Comparison of ENCODE assay signal across 2 cellular contexts in the genomic region with DNA sequence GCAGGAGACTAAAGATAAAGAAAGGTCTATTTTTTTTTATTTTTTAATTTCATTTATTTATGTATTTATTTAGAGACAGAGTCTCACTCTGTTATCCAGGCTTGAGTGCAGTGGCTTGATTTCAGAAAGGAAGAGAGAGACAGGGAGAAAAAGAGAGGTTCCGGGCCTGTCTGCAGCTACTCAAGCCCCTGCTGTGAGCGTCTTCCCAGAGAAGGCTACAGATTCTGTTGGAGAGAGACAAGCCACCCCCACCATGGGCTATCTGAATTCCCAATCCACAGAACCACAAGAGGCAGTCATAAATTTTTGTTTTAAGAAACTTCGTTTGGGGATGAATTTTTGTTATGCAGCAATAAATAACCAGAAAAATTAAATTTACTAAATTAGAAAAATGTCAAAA.
TF ChIP-seq lines count a peak whose summit lies in the region.

No MANE protein-coding gene starts in this region.

TF ChIP-seq in GM23338, 12 proteins besides CTCF, POLR2A, EP300 and RAD21 (continued from another document):
- TF ChIP-seq, protein P1, sequence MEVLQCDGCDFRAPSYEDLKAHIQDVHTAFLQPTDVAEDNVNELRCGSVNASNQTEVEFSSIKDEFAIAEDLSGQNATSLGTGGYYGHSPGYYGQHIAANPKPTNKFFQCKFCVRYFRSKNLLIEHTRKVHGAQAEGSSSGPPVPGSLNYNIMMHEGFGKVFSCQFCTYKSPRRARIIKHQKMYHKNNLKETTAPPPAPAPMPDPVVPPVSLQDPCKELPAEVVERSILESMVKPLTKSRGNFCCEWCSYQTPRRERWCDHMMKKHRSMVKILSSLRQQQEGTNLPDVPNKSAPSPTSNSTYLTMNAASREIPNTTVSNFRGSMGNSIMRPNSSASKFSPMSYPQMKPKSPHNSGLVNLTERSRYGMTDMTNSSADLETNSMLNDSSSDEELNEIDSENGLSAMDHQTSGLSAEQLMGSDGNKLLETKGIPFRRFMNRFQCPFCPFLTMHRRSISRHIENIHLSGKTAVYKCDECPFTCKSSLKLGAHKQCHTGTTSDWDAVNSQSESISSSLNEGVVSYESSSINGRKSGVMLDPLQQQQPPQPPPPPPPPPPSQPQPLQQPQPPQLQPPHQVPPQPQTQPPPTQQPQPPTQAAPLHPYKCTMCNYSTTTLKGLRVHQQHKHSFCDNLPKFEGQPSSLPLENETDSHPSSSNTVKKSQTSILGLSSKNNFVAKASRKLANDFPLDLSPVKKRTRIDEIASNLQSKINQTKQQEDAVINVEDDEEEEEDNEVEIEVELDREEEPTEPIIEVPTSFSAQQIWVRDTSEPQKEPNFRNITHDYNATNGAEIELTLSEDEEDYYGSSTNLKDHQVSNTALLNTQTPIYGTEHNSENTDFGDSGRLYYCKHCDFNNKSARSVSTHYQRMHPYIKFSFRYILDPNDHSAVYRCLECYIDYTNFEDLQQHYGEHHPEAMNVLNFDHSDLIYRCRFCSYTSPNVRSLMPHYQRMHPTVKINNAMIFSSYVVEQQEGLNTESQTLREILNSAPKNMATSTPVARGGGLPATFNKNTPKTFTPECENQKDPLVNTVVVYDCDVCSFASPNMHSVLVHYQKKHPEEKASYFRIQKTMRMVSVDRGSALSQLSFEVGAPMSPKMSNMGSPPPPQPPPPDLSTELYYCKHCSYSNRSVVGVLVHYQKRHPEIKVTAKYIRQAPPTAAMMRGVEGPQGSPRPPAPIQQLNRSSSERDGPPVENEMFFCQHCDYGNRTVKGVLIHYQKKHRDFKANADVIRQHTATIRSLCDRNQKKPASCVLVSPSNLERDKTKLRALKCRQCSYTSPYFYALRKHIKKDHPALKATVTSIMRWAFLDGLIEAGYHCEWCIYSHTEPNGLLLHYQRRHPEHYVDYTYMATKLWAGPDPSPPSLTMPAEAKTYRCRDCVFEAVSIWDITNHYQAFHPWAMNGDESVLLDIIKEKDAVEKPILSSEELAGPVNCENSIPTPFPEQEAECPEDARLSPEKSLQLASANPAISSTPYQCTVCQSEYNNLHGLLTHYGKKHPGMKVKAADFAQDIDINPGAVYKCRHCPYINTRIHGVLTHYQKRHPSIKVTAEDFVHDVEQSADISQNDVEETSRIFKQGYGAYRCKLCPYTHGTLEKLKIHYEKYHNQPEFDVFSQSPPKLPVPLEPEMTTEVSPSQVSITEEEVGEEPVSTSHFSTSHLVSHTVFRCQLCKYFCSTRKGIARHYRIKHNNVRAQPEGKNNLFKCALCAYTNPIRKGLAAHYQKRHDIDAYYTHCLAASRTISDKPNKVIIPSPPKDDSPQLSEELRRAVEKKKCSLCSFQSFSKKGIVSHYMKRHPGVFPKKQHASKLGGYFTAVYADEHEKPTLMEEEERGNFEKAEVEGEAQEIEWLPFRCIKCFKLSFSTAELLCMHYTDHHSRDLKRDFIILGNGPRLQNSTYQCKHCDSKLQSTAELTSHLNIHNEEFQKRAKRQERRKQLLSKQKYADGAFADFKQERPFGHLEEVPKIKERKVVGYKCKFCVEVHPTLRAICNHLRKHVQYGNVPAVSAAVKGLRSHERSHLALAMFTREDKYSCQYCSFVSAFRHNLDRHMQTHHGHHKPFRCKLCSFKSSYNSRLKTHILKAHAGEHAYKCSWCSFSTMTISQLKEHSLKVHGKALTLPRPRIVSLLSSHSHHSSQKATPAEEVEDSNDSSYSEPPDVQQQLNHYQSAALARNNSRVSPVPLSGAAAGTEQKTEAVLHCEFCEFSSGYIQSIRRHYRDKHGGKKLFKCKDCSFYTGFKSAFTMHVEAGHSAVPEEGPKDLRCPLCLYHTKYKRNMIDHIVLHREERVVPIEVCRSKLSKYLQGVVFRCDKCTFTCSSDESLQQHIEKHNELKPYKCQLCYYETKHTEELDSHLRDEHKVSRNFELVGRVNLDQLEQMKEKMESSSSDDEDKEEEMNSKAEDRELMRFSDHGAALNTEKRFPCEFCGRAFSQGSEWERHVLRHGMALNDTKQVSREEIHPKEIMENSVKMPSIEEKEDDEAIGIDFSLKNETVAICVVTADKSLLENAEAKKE (CRISPR knock-in tag; IDR thresholded peaks at IDR 0.05), result no peak
- TF ChIP-seq EZH2phosphoT487 (IDR thresholded peaks at IDR 0.05; ENCODE audit: unreplicated experiment), result no peak
- TF ChIP-seq, protein P2, sequence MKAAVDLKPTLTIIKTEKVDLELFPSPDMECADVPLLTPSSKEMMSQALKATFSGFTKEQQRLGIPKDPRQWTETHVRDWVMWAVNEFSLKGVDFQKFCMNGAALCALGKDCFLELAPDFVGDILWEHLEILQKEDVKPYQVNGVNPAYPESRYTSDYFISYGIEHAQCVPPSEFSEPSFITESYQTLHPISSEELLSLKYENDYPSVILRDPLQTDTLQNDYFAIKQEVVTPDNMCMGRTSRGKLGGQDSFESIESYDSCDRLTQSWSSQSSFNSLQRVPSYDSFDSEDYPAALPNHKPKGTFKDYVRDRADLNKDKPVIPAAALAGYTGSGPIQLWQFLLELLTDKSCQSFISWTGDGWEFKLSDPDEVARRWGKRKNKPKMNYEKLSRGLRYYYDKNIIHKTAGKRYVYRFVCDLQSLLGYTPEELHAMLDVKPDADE (IDR thresholded peaks at IDR 0.05), result no peak
- no peak for TF ChIP-seq NANOG (IDR thresholded peaks at IDR 0.05; ENCODE audit: borderline replicate concordance)
- TF ChIP-seq EZH2 (IDR thresholded peaks at IDR 0.05; ENCODE audit: low read depth, unreplicated experiment), result no peak
- no peak for TF ChIP-seq ZNF114 (CRISPR knock-in tag; IDR thresholded peaks at IDR 0.05)
- no peak for TF ChIP-seq POLR2AphosphoS5 (IDR thresholded peaks at IDR 0.05; ENCODE audit: low read depth)
- no peak for TF ChIP-seq STAT1 (IDR thresholded peaks at IDR 0.05; ENCODE audit: unreplicated experiment)
- TF ChIP-seq, protein P3, sequence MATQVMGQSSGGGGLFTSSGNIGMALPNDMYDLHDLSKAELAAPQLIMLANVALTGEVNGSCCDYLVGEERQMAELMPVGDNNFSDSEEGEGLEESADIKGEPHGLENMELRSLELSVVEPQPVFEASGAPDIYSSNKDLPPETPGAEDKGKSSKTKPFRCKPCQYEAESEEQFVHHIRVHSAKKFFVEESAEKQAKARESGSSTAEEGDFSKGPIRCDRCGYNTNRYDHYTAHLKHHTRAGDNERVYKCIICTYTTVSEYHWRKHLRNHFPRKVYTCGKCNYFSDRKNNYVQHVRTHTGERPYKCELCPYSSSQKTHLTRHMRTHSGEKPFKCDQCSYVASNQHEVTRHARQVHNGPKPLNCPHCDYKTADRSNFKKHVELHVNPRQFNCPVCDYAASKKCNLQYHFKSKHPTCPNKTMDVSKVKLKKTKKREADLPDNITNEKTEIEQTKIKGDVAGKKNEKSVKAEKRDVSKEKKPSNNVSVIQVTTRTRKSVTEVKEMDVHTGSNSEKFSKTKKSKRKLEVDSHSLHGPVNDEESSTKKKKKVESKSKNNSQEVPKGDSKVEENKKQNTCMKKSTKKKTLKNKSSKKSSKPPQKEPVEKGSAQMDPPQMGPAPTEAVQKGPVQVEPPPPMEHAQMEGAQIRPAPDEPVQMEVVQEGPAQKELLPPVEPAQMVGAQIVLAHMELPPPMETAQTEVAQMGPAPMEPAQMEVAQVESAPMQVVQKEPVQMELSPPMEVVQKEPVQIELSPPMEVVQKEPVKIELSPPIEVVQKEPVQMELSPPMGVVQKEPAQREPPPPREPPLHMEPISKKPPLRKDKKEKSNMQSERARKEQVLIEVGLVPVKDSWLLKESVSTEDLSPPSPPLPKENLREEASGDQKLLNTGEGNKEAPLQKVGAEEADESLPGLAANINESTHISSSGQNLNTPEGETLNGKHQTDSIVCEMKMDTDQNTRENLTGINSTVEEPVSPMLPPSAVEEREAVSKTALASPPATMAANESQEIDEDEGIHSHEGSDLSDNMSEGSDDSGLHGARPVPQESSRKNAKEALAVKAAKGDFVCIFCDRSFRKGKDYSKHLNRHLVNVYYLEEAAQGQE (IDR thresholded peaks at IDR 0.05; ENCODE audit: unreplicated experiment), result no peak
TF ChIP-seq in GM23338: peak in this region for 0.

TF ChIP-seq in WTC11, 78 proteins besides CTCF, POLR2A, EP300 and RAD21 (continued from another document):
- TF ChIP-seq, protein P4, sequence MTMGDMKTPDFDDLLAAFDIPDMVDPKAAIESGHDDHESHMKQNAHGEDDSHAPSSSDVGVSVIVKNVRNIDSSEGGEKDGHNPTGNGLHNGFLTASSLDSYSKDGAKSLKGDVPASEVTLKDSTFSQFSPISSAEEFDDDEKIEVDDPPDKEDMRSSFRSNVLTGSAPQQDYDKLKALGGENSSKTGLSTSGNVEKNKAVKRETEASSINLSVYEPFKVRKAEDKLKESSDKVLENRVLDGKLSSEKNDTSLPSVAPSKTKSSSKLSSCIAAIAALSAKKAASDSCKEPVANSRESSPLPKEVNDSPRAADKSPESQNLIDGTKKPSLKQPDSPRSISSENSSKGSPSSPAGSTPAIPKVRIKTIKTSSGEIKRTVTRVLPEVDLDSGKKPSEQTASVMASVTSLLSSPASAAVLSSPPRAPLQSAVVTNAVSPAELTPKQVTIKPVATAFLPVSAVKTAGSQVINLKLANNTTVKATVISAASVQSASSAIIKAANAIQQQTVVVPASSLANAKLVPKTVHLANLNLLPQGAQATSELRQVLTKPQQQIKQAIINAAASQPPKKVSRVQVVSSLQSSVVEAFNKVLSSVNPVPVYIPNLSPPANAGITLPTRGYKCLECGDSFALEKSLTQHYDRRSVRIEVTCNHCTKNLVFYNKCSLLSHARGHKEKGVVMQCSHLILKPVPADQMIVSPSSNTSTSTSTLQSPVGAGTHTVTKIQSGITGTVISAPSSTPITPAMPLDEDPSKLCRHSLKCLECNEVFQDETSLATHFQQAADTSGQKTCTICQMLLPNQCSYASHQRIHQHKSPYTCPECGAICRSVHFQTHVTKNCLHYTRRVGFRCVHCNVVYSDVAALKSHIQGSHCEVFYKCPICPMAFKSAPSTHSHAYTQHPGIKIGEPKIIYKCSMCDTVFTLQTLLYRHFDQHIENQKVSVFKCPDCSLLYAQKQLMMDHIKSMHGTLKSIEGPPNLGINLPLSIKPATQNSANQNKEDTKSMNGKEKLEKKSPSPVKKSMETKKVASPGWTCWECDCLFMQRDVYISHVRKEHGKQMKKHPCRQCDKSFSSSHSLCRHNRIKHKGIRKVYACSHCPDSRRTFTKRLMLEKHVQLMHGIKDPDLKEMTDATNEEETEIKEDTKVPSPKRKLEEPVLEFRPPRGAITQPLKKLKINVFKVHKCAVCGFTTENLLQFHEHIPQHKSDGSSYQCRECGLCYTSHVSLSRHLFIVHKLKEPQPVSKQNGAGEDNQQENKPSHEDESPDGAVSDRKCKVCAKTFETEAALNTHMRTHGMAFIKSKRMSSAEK (CRISPR knock-in tag; IDR thresholded peaks at IDR 0.05; ENCODE audit: borderline replicate concordance), result no peak
- TF ChIP-seq MXD4 (CRISPR knock-in tag; IDR thresholded peaks at IDR 0.05; ENCODE audit: borderline replicate concordance) (no peak), ZBTB21 (CRISPR knock-in tag; IDR thresholded peaks at IDR 0.05; ENCODE audit: borderline replicate concordance) (no peak), TEAD4 (CRISPR knock-in tag; IDR thresholded peaks at IDR 0.05) (no peak), SP1 (CRISPR knock-in tag; conservative IDR thresholded peaks at IDR 0.05) (no peak), NFE2L1 (CRISPR knock-in tag; IDR thresholded peaks at IDR 0.05) (no peak), TEAD1 (CRISPR knock-in tag; IDR thresholded peaks at IDR 0.05) (no peak), OVOL2 (CRISPR knock-in tag; IDR thresholded peaks at IDR 0.05; ENCODE audit: borderline replicate concordance) (no peak), NR1H2 (CRISPR knock-in tag; IDR thresholded peaks at IDR 0.05) (no peak), ELF4 (CRISPR knock-in tag; IDR thresholded peaks at IDR 0.05; ENCODE audit: low read depth) (no peak), ATF1 (CRISPR knock-in tag; IDR thresholded peaks at IDR 0.05) (no peak)
- TF ChIP-seq, protein P5, sequence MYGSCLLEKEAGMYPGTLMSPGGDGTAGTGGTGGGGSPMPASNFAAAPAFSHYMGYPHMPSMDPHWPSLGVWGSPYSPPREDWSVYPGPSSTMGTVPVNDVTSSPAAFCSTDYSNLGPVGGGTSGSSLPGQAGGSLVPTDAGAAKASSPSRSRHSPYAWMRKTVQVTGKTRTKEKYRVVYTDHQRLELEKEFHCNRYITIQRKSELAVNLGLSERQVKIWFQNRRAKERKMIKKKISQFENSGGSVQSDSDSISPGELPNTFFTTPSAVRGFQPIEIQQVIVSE (CRISPR knock-in tag; IDR thresholded peaks at IDR 0.05; ENCODE audit: borderline replicate concordance), result no peak
- TF ChIP-seq, protein P6, sequence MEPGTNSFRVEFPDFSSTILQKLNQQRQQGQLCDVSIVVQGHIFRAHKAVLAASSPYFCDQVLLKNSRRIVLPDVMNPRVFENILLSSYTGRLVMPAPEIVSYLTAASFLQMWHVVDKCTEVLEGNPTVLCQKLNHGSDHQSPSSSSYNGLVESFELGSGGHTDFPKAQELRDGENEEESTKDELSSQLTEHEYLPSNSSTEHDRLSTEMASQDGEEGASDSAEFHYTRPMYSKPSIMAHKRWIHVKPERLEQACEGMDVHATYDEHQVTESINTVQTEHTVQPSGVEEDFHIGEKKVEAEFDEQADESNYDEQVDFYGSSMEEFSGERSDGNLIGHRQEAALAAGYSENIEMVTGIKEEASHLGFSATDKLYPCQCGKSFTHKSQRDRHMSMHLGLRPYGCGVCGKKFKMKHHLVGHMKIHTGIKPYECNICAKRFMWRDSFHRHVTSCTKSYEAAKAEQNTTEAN (CRISPR knock-in tag; IDR thresholded peaks at IDR 0.05), result no peak
- TF ChIP-seq, protein P7, sequence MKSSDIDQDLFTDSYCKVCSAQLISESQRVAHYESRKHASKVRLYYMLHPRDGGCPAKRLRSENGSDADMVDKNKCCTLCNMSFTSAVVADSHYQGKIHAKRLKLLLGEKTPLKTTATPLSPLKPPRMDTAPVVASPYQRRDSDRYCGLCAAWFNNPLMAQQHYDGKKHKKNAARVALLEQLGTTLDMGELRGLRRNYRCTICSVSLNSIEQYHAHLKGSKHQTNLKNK (CRISPR knock-in tag; IDR thresholded peaks at IDR 0.05), result no peak
- TF ChIP-seq, protein P8, sequence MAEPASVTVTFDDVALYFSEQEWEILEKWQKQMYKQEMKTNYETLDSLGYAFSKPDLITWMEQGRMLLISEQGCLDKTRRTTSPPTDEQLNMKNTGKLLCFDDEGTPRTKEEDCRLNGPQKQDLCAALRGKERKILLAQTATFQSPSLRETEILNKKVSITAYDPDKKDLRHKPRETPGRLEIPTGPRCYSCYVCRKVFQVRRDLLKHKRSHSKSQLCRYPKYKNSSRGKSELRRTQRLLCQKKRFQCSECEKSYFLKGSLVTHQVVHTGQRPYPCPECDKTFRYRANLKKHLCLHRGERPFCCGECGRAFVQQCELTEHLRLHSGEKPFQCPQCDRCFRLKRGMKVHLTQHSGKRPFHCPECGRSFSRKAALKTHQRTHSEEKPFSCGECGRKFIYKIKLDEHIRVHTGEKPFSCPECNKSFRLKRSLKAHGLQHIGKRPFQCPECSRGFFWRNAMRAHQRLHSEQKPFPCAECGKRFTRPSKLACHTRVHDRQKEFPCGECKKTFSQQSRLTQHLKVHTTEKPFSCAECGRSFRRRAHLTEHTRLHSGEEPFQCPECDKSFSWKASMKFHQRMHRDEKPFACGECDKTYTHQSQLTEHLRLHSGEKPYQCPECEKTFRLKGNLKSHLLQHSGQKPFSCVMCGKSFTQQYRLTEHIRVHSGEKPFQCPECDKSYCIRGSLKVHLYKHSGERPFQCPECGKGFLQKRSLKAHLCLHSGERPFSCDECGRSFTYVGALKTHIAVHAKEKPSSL (CRISPR knock-in tag; conservative IDR thresholded peaks at IDR 0.05), result no peak
- TF ChIP-seq, protein P9, sequence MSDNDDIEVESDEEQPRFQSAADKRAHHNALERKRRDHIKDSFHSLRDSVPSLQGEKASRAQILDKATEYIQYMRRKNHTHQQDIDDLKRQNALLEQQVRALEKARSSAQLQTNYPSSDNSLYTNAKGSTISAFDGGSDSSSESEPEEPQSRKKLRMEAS (CRISPR knock-in tag; IDR thresholded peaks at IDR 0.05), result no peak
- TF ChIP-seq, protein P10, sequence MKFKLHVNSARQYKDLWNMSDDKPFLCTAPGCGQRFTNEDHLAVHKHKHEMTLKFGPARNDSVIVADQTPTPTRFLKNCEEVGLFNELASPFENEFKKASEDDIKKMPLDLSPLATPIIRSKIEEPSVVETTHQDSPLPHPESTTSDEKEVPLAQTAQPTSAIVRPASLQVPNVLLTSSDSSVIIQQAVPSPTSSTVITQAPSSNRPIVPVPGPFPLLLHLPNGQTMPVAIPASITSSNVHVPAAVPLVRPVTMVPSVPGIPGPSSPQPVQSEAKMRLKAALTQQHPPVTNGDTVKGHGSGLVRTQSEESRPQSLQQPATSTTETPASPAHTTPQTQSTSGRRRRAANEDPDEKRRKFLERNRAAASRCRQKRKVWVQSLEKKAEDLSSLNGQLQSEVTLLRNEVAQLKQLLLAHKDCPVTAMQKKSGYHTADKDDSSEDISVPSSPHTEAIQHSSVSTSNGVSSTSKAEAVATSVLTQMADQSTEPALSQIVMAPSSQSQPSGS (CRISPR knock-in tag; IDR thresholded peaks at IDR 0.05; ENCODE audit: borderline replicate concordance, low read depth), result no peak
